Comparison of ENCODE assay signal across 8 cellular contexts in the genomic region with DNA sequence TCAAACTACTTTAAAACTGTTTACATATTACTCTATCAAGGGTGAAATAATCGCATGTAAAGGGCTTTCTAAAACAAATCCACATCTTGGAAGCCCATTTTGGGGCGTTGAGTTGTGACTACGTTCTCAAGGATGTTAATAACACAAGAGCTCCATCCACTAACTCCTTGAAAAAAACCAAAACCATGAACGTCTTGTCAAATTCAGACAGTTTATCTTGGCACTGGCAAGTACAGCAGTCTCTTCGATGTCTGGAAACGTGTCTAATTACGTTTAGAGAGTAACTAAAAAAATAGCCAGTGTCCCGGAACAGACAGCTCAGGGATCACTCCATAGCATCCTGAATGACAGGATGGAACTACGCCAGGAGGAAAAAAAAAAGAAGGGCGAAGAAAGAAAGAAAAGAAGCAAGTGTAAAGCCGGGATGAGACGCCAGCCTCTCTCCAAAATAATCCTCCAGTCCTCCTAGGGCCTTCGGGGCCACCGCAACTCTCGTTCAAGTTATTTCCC. TPM values are rescaled to one million over a fixed set of nuclear protein-coding genes. Genes with fewer than 3 reads are reported as not detected.
DNase-seq lines count a peak whose midpoint lies in the region; ATAC-seq and TF ChIP-seq lines count a peak whose summit lies in the region.

No MANE protein-coding gene starts in this region.

- peaks cover 23% of the 10 kb centered on the region for H4K20me1 ChIP-seq in BLaER1
- no peaks in the 10 kb centered on the region for H4K20me1 ChIP-seq in KMS-11 (ENCODE audit: insufficient read depth)

- peaks cover 59% of the 10 kb centered on the region for H3K4me1 Mint-ChIP-seq in chondrocyte (ENCODE audit: low read depth)

- peak overlapping the region; percentile 89 for H3K27ac Mint-ChIP-seq in chondrocyte (ENCODE audit: unreplicated experiment)

- no peak for DNase-seq in chondrocyte (ENCODE audit: low spot score)
- no peak for DNase-seq in HuH-7.5 (ENCODE audit: low spot score)
- DNase-seq in SW 1271 (lab: John Stamatoyannopoulos, UW) = no peak

- no peaks in the 10 kb centered on the region for H3K9me3 ChIP-seq in BLaER1
- no peaks in the 10 kb centered on the region for H3K9me3 ChIP-seq in mucosa of rectum (ENCODE audit: control insufficient read depth in 2 of 2, low read length in 2 of 2)

- H3K36me3 ChIP-seq in BLaER1 (no peaks in the 10 kb centered on the region), KMS-11 (ENCODE audit: insufficient read depth) (no peaks in the 10 kb centered on the region), mucosa of rectum (ENCODE audit: control insufficient read depth in 2 of 2, insufficient read depth in 2 of 2, low read length in 2 of 2) (no peaks in the 10 kb centered on the region)

- H3K4me1 ChIP-seq in BLaER1 = peaks cover 35% of the 10 kb centered on the region
- peaks cover 20% of the 10 kb centered on the region for H3K4me1 ChIP-seq in KMS-11 (ENCODE audit: low read depth, poor library complexity, severe bottlenecking)
- peaks cover 20 to 23% of the 10 kb centered on the region in 2 donors for H3K4me1 ChIP-seq in mucosa of rectum (ENCODE audit: control insufficient read depth in 2 of 2, insufficient read depth in 2 of 2, low read length in 2 of 2)

- H2AFZ ChIP-seq in KMS-11 (ENCODE audit: low read depth) = peak overlapping the region; percentile 86

- H3K9me3 Mint-ChIP-seq in chondrocyte (ENCODE audit: low read depth) = no peaks in the 10 kb centered on the region

- H3K27ac ChIP-seq in BLaER1 = no peak overlapping the region
- peak overlapping the region; percentile 62; the same call in 1 of the 2 replicates for H3K27ac ChIP-seq in KMS-11
- peak overlapping the region; percentile 94 to 96 for H3K27ac ChIP-seq in mucosa of rectum (ENCODE audit: low read depth in 2 of 2, low read length in 2 of 2)

- H3K9ac ChIP-seq in BLaER1 (peak overlapping the region; percentile 78), KMS-11 (peak overlapping the region; percentile 56), mucosa of rectum (ENCODE audit: low read depth in 1 of 2, low read length in 2 of 2) (peak overlapping the region; percentile 68 to 96)

- H3K27me3 ChIP-seq in BLaER1 (peaks cover 8% of the 10 kb centered on the region), KMS-11 (ENCODE audit: insufficient read depth, low read depth) (no peaks in the 10 kb centered on the region), mucosa of rectum (ENCODE audit: control insufficient read depth in 2 of 2, insufficient read depth in 2 of 2, low read length in 2 of 2) (no peaks in the 10 kb centered on the region)

- peaks cover 2% of the 10 kb centered on the region for H3K27me3 Mint-ChIP-seq in chondrocyte (ENCODE audit: low read depth)

- TF ChIP-seq CTCF in KMS-11 (conservative IDR thresholded peaks at IDR 0.05; ENCODE audit: low read depth, low read length) = no peak
- TF ChIP-seq CTCF in chondrocyte (IDR thresholded peaks at IDR 0.05) = no peak

- ATAC-seq in GM19397 (IDR thresholded peaks at IDR 0.05; ENCODE audit: unreplicated experiment) (no peak), GM18867 (IDR thresholded peaks at IDR 0.05; ENCODE audit: unreplicated experiment) (no peak)

- H3K4me3 ChIP-seq in BLaER1 (peak overlapping the region; percentile 92), KMS-11 (IDR thresholded peaks at IDR 0.05; ENCODE audit: insufficient read depth, low read depth, low read length) (no peak overlapping the region), mucosa of rectum (ENCODE audit: low read length in 2 of 2) (peak overlapping the region; percentile 76 to 82)

- peak overlapping the region; percentile 96 for H3K4me2 ChIP-seq in BLaER1
- peak overlapping the region; percentile 86 for H3K4me2 ChIP-seq in KMS-11

- H3K4me3 Mint-ChIP-seq in chondrocyte (ENCODE audit: unreplicated experiment) = peak overlapping the region; percentile 84

- H3K79me2 ChIP-seq in KMS-11 (ENCODE audit: insufficient read depth, low read depth) = no peaks in the 10 kb centered on the region

- H3K36me3 Mint-ChIP-seq in chondrocyte (ENCODE audit: low read depth) = peaks cover 3% of the 10 kb centered on the region

RNA-seq across cellular contexts. Expression of a gene that starts 1.0 kb away (rescaled TPM):
- 96.5 to 113 TPM (median 107 TPM) in 3 replicates for total RNA-seq in chondrocyte

RNA-seq across cellular contexts. Expression of a gene that starts 52.0 kb away (rescaled TPM):
- 65.0 to 75.4 TPM (median 68.8 TPM) in 3 replicates for total RNA-seq in chondrocyte
